ENCODE assay signal across 25 cellular contexts in the genomic region with DNA sequence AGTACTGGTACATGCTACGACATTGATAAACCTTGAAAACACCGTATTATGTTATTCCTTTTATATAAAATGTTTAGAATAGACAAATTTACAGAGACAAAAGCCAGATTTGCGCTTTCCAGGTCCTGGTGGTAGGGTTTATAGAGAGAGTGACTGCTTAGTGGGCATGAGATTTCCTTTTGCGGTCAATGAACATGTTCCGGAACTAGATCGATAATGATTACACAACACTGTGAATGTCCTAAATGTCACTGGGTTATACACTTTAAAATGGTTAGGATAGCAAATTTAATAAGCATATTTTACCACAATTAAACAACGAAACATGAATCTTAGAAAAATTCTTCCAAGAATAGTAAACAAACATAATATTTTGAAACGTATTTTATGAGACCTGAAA.
"Had no signal": no experiment of that assay in that cellular context is flagged by ENCODE, and none has a peak within 500 bp of the region (broad histone marks: within the 10 kb centered on the region; RNA-seq: fewer than 3 reads in every experiment).

No MANE protein-coding gene starts in this region.

- H3K27me3 ChIP-seq: colonic mucosa, esophagus squamous epithelium, gastrocnemius medialis, heart right ventricle, left lung had no signal

- H3K27ac ChIP-seq: colonic mucosa, epithelial cell of prostate, esophagus squamous epithelium, gastrocnemius medialis, heart right ventricle, left lung, lower lobe of right lung had no signal

- H3K4me1 ChIP-seq: colonic mucosa, esophagus squamous epithelium, gastrocnemius medialis, heart right ventricle, left lung, lower lobe of right lung had no signal

- ATAC-seq: effector memory CD8-positive, alpha-beta T cell; esophagus mucosa; gastrocnemius medialis; heart right ventricle; left colon; left lung; left ventricle myocardium superior; lower lobe of right lung; mucosa of descending colon had no signal

- FAIRE-seq: islet of Langerhans, keratinocyte had no signal

- H3K9me3 ChIP-seq: colonic mucosa, esophagus squamous epithelium, gastrocnemius medialis, left lung, lower lobe of right lung, mucosa of descending colon had no signal

- DNase-seq: colonic mucosa; cortex of kidney; effector CD8-positive, alpha-beta T cell; effector memory CD8-positive, alpha-beta T cell; endodermal cell; erythroblast; esophagus squamous epithelium; foreskin fibroblast; foreskin melanocyte; gastrocnemius medialis; glutamatergic neuron; head of caudate nucleus; heart right ventricle; hippocampal formation; left colon; left lung; left ventricle myocardium superior; lower lobe of right lung; mesenchymal stem cell; mucosa of descending colon; naive B cell had no signal

- H3K4me3 ChIP-seq: colonic mucosa, esophagus squamous epithelium, gastrocnemius medialis, heart right ventricle, left lung, lower lobe of right lung, mucosa of descending colon had no signal

- H3K36me3 ChIP-seq: colonic mucosa, esophagus squamous epithelium, gastrocnemius medialis, heart right ventricle, left lung, lower lobe of right lung had no signal
